18 cellular contexts compared by ENCODE assay signal in the genomic region with DNA sequence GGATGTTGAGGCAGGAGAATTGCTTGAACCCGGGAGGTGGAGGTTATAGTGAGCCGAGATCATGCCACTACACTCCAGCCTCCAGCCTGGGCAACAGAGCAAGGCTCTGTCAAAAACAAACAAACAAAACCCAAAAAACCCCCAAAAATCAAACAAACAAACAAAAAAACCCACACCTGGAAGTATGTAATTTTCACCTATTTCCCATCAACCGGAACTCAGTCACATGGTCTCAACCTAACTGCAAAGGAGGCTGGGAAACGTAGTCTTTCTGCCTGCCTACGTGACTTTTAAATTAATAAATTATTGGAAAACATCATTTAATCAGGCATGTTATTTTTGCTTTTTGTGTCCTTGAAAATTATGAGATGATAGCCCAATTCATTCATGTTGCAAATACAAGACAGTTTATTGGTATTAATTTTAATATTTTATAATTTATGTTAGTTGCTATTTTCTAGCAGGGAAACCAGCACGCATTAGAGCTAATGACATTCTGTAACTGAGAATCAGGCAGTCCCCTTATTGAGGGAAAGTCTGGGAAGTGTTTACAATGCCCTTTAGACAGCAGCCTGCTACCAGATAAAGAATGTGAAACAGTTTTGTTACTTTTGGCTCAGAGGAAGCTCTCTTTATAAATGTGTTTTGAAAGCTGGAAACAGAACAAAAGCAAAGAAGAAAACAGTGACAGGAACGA.
DNase-seq lines count a peak whose midpoint lies in the region; ATAC-seq and TF ChIP-seq lines count a peak whose summit lies in the region.
"Had no signal": no experiment of that assay in that cellular context is flagged by ENCODE, and none has a peak within 500 bp of the region (broad histone marks: within the 10 kb centered on the region; RNA-seq: fewer than 3 reads in every experiment).

No MANE protein-coding gene starts in this region.

- CTCF ChIA-PET in WTC11 (lab: Charles Lee), result interaction anchor here (0.6 kb wide), 1 partner anchor 15 kb away, joined by 3 read pairs; no protein-coding TSS in a partner anchor

- peaks cover 5% of the 10 kb centered on the region for H3F3A ChIP-seq in neural progenitor cell (ENCODE audit: low read depth)

- peaks cover 5% of the 10 kb centered on the region for H3K4me1 ChIP-seq in neural progenitor cell

- H3K36me3 Mint-ChIP-seq in HFFc6 (ENCODE audit: low read depth) (peaks cover 21% of the 10 kb centered on the region; the same call in 1 of the 2 replicates), WTC11 (peaks cover 2% of the 10 kb centered on the region; the same call in 1 of the 2 replicates), neural progenitor cell (no peaks in the 10 kb centered on the region)
- H3K36me3 Mint-ChIP-seq in activated T-helper 1 cell treated with anti-CD3 and anti-CD28 coated beads, Interleukin-12 subunit alpha, Interleukin-12 subunit beta, Interleukin-2, Interleukin-4 antibody, amounts not matched to agents 30 ng/mL and 10 ng/mL and 1 ng/mL, durations not matched to agents 14 hours and 24 hours and 36 hours (ENCODE audit: low read depth), result no peaks in the 10 kb centered on the region

- no peak for DNase-seq in HFFc6
- DNase-seq in WTC11 (ENCODE audit: low spot score), result no peak
- DNase-seq in fibroblast of gingiva (ENCODE audit: low read depth), result peak; percentile 49
- no peak for DNase-seq in neural progenitor cell (ENCODE audit: low spot score)
- no peak for DNase-seq in activated T-helper 1 cell treated with anti-CD3 and anti-CD28 coated beads, Interleukin-12 subunit alpha, Interleukin-12 subunit beta, Interleukin-2, Interleukin-4 antibody, amounts not matched to agents 30 ng/mL and 10 ng/mL and 1 ng/mL, durations not matched to agents 14 hours and 24 hours and 36 hours (ENCODE audit: low spot score)
- DNase-seq: activated CD8-positive, alpha-beta T cell treated with anti-CD3 and anti-CD28 coated beads for 36 hours; activated naive CD4-positive, alpha-beta T cell treated with Interleukin-2 at 50 U/mL for 16 hours; activated T-cell treated with anti-CD3 and anti-CD28 coated beads, Interleukin-2, amount 50 U/mL, for 1 hour; AML-193; EL; NCI-H1417; NCI-H69; stimulated activated CD4-positive, alpha-beta T cell treated with anti-CD3 and anti-CD28 coated beads, Interleukin-1b, Interleukin-23, amount 100 ng/mL, for 48 hours; stimulated activated naive CD8-positive, alpha-beta T cell treated with anti-CD3 and anti-CD28 coated beads, Interleukin-15, Interleukin-2, amounts not matched to agents 100 U/mL and 50 U/mL, for 24 hours had no signal

- peak overlapping the region; percentile 78 for H2AFZ ChIP-seq in neural progenitor cell (replicated peaks)

- H3K27ac Mint-ChIP-seq in HFFc6 (no peak overlapping the region), WTC11 (no peak overlapping the region), neural progenitor cell (no peak overlapping the region)
- no peak overlapping the region for H3K27ac Mint-ChIP-seq in activated T-helper 1 cell treated with anti-CD3 and anti-CD28 coated beads, Interleukin-12 subunit alpha, Interleukin-12 subunit beta, Interleukin-2, Interleukin-4 antibody, amounts not matched to agents 30 ng/mL and 10 ng/mL and 1 ng/mL, durations not matched to agents 14 hours and 24 hours and 36 hours
- H3K27ac Mint-ChIP-seq: activated CD8-positive, alpha-beta T cell treated with anti-CD3 and anti-CD28 coated beads for 36 hours; dendritic cell treated with granulocyte-macrophage colony-stimulating factor and Interleukin-4, amounts not matched to agents 40 ng/mL and 50 ng/mL, for 4 days; T-helper 2 cell treated with Interferon-gamma antibody and Interleukin-4, amounts not matched to agents 5 μg/mL and 100 μg/mL, for 36 hours had no signal

- H3K4me3 Mint-ChIP-seq in HFFc6, result peak overlapping the region; percentile 18; the same call in 1 of the 2 replicates
- H3K4me3 Mint-ChIP-seq in WTC11, result no peak overlapping the region
- H3K4me3 Mint-ChIP-seq in neural progenitor cell, result no peak overlapping the region
- H3K4me3 Mint-ChIP-seq in activated T-helper 1 cell treated with anti-CD3 and anti-CD28 coated beads, Interleukin-12 subunit alpha, Interleukin-12 subunit beta, Interleukin-2, Interleukin-4 antibody, amounts not matched to agents 30 ng/mL and 10 ng/mL and 1 ng/mL, durations not matched to agents 14 hours and 24 hours and 36 hours, result no peak overlapping the region
- H3K4me3 Mint-ChIP-seq: activated CD8-positive, alpha-beta T cell treated with anti-CD3 and anti-CD28 coated beads for 36 hours; dendritic cell treated with granulocyte-macrophage colony-stimulating factor and Interleukin-4, amounts not matched to agents 40 ng/mL and 50 ng/mL, for 4 days; T-helper 2 cell treated with Interferon-gamma antibody and Interleukin-4, amounts not matched to agents 5 μg/mL and 100 μg/mL, for 36 hours had no signal

- H3K9me3 Mint-ChIP-seq in HFFc6, result no peaks in the 10 kb centered on the region
- peaks cover 44% of the 10 kb centered on the region for H3K9me3 Mint-ChIP-seq in WTC11
- peaks cover 18% of the 10 kb centered on the region for H3K9me3 Mint-ChIP-seq in neural progenitor cell
- H3K9me3 Mint-ChIP-seq in activated T-helper 1 cell treated with anti-CD3 and anti-CD28 coated beads, Interleukin-12 subunit alpha, Interleukin-12 subunit beta, Interleukin-2, Interleukin-4 antibody, amounts not matched to agents 30 ng/mL and 10 ng/mL and 1 ng/mL, durations not matched to agents 14 hours and 24 hours and 36 hours, result no peaks in the 10 kb centered on the region
- H3K9me3 Mint-ChIP-seq: activated CD8-positive, alpha-beta T cell treated with anti-CD3 and anti-CD28 coated beads for 36 hours; T-helper 2 cell treated with Interferon-gamma antibody and Interleukin-4, amounts not matched to agents 5 μg/mL and 100 μg/mL, for 36 hours had no signal

- no peaks in the 10 kb centered on the region for H3K9me3 ChIP-seq in neural progenitor cell (ENCODE audit: low read depth)

- TF ChIP-seq CTCF in HFFc6 (IDR thresholded peaks at IDR 0.05), result no peak
- no peak for TF ChIP-seq CTCF in WTC11 (IDR thresholded peaks at IDR 0.05)
- no peak for TF ChIP-seq CTCF in neural progenitor cell (IDR thresholded peaks at IDR 0.05)

- no peaks in the 10 kb centered on the region for H3K36me3 ChIP-seq in neural progenitor cell

- H3K27me3 Mint-ChIP-seq in HFFc6 (ENCODE audit: insufficient read depth), result peaks cover 4% of the 10 kb centered on the region
- H3K27me3 Mint-ChIP-seq in WTC11 (ENCODE audit: low read depth), result peaks cover 2% of the 10 kb centered on the region; the same call in 1 of the 2 replicates
- H3K27me3 Mint-ChIP-seq in neural progenitor cell (ENCODE audit: insufficient read depth, low read depth), result peaks cover 2% of the 10 kb centered on the region
- peaks cover 7% of the 10 kb centered on the region for H3K27me3 Mint-ChIP-seq in activated T-helper 1 cell treated with anti-CD3 and anti-CD28 coated beads, Interleukin-12 subunit alpha, Interleukin-12 subunit beta, Interleukin-2, Interleukin-4 antibody, amounts not matched to agents 30 ng/mL and 10 ng/mL and 1 ng/mL, durations not matched to agents 14 hours and 24 hours and 36 hours (ENCODE audit: insufficient read depth)

- ATAC-seq in WTC11, result no peak
- ATAC-seq in HG03280 (IDR thresholded peaks at IDR 0.05; ENCODE audit: unreplicated experiment), result no peak
- ATAC-seq in HG02610 (IDR thresholded peaks at IDR 0.05; ENCODE audit: unreplicated experiment), result no peak
- ATAC-seq: activated CD8-positive, alpha-beta T cell treated with anti-CD3 and anti-CD28 coated beads for 36 hours; stimulated activated naive CD8-positive, alpha-beta T cell treated with anti-CD3 and anti-CD28 coated beads, Interleukin-15, Interleukin-2, amounts not matched to agents 100 U/mL and 50 U/mL, for 24 hours had no signal

- H3K4me1 Mint-ChIP-seq in HFFc6 (ENCODE audit: low read depth), result peaks cover 30% of the 10 kb centered on the region
- H3K4me1 Mint-ChIP-seq in WTC11, result no peaks in the 10 kb centered on the region
- no peaks in the 10 kb centered on the region for H3K4me1 Mint-ChIP-seq in neural progenitor cell
- no peaks in the 10 kb centered on the region for H3K4me1 Mint-ChIP-seq in activated T-helper 1 cell treated with anti-CD3 and anti-CD28 coated beads, Interleukin-12 subunit alpha, Interleukin-12 subunit beta, Interleukin-2, Interleukin-4 antibody, amounts not matched to agents 30 ng/mL and 10 ng/mL and 1 ng/mL, durations not matched to agents 14 hours and 24 hours and 36 hours (ENCODE audit: low read depth)

- H3K4me2 ChIP-seq in neural progenitor cell, result no peak overlapping the region

- H4K20me1 ChIP-seq in neural progenitor cell (ENCODE audit: low read depth), result no peaks in the 10 kb centered on the region

- H3K27me3 ChIP-seq in neural progenitor cell, result no peaks in the 10 kb centered on the region

- intact Hi-C loops in activated T-helper 1 cell treated with anti-CD3 and anti-CD28 coated beads, Interleukin-12 subunit alpha, Interleukin-12 subunit beta, Interleukin-2, Interleukin-4 antibody, amounts not matched to agents 30 ng/mL and 10 ng/mL and 1 ng/mL, durations not matched to agents 14 hours and 24 hours and 36 hours (cut with micrococcal nuclease), result no loop called here

- no peak overlapping the region for H3K27ac ChIP-seq in neural progenitor cell

- no peak overlapping the region for H3K9ac ChIP-seq in neural progenitor cell

- POLR2A ChIA-PET in WTC11 (lab: Charles Lee), result no interaction called here

- no peaks in the 10 kb centered on the region for H3K79me2 ChIP-seq in neural progenitor cell (ENCODE audit: low read depth)

- no peak overlapping the region for H3K4me3 ChIP-seq in neural progenitor cell

TF ChIP-seq in WTC11, 78 proteins besides CTCF, POLR2A, EP300 and RAD21 (continues in another document):
- TF ChIP-seq, protein P1, sequence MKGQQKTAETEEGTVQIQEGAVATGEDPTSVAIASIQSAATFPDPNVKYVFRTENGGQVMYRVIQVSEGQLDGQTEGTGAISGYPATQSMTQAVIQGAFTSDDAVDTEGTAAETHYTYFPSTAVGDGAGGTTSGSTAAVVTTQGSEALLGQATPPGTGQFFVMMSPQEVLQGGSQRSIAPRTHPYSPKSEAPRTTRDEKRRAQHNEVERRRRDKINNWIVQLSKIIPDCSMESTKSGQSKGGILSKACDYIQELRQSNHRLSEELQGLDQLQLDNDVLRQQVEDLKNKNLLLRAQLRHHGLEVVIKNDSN (CRISPR knock-in tag; IDR thresholded peaks at IDR 0.05), result peak; percentile 72
